Comparison of ENCODE assay signal across 20 cellular contexts in the genomic region with DNA sequence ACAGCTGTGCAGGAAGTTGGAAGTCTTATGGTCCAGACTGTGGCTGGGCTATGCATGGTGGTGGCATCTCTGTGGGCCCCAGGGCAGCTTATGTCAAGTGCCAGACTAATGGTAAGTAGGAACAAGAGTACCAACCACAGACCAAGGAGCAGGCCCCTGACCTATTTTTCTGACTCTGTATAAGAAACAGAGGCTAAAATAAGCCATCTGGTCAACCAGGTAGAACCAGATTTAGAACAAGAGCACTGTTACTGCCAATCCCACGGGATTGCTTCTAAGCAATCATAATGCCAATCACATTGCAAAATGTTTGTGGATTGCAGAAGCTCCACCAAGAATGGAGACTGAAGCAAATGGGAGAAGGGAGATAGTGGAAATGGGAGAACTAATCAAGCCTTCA.
"Had no signal": no experiment of that assay in that cellular context is flagged by ENCODE, and none has a peak within 500 bp of the region (broad histone marks: within the 10 kb centered on the region; RNA-seq: fewer than 3 reads in every experiment).

No MANE protein-coding gene starts in this region.

- H3K9ac ChIP-seq: SK-N-SH had no signal

- H3K4me3 ChIP-seq: body of pancreas, coronary artery, heart left ventricle, thoracic aorta, uterus had no signal

- H3K9me3 ChIP-seq: body of pancreas, thoracic aorta, uterus had no signal

- H3K4me3 Mint-ChIP-seq: activated T-cell treated with anti-CD3 and anti-CD28 coated beads, Interleukin-2, amount 50 U/mL, for 24 hours; naive B cell had no signal

- H3K4me2 ChIP-seq: SK-N-SH had no signal

- H3K27ac ChIP-seq: body of pancreas, coronary artery, heart left ventricle, thoracic aorta, uterus had no signal

- ATAC-seq: activated CD4-positive, CD25-positive, alpha-beta regulatory T cell treated with anti-CD3 and anti-CD28 coated beads, Interleukin-2, amount 50 U/mL, for 24 hours; body of pancreas; heart left ventricle had no signal

- H3K36me3 ChIP-seq: heart left ventricle, thoracic aorta, uterus had no signal

- H3K27me3 ChIP-seq: body of pancreas, uterus had no signal

- H3K27ac Mint-ChIP-seq: activated T-cell treated with anti-CD3 and anti-CD28 coated beads, Interleukin-2, amount 50 U/mL, for 24 hours had no signal

- DNase-seq: activated naive CD4-positive, alpha-beta T cell treated with anti-CD3 and anti-CD28 coated beads, Interleukin-2, amount 50 U/mL, for 16 hours; activated T-cell treated with anti-CD3 and anti-CD28 coated beads, Interleukin-2, amount 50 U/mL, for 24 hours; amniotic stem cell; body of pancreas; caudate nucleus; effector memory CD4-positive, alpha-beta T cell; heart left ventricle; mammary epithelial cell; naive B cell; posterior cingulate gyrus; SK-N-SH; stimulated activated CD4-positive, alpha-beta T cell treated with anti-CD3 and anti-CD28 coated beads, Interleukin-15, amount 100 ng/mL, for 24 hours; stimulated activated CD4-positive, alpha-beta T cell treated with anti-CD3 and anti-CD28 coated beads, Interleukin-4, amount 100 ng/mL, for 24 hours; stimulated activated naive CD4-positive, alpha-beta T cell treated with Interleukin-2 at 50 U/mL for 16 hours; T-helper 1 cell; T1000; uterus had no signal

- H3K27me3 Mint-ChIP-seq: activated T-cell treated with anti-CD3 and anti-CD28 coated beads, Interleukin-2, amount 50 U/mL, for 24 hours; naive B cell had no signal
